ENCODE assay signal across 22 cellular contexts in the genomic region with DNA sequence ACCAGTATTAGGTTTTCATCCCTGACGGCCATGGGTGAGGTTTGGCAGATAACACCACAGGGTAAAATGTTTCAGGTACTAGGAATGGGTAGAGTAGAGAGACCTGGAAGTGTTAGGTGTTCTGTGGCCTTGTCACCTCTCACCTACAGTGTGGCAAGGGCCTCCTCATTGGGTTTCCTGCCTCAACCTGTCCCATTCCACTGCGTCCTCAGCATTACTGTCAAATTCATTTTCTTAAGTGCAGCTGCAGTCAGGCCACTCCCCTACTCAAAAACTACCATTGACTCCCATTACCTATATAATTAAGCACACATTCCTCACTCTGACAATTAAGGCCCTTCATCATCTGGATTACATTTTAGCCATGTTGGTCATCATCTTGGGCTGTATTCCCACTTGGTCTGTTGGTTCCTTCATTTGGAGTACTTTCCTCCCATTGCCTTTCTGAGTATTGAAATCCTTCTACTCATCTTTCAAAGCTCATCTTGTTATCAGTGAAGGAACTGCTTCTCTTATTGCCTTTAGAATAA.
A peak's percentile ranks its signal among the peaks of the same experiment; 100 is the strongest.
DNase-seq lines count a peak whose midpoint lies in the region; ATAC-seq and TF ChIP-seq lines count a peak whose summit lies in the region.
"Had no signal": no experiment of that assay in that cellular context is flagged by ENCODE, and none has a peak within 500 bp of the region (broad histone marks: within the 10 kb centered on the region; RNA-seq: fewer than 3 reads in every experiment).

No MANE protein-coding gene starts in this region.

- no peaks in the 10 kb centered on the region for H3K79me2 ChIP-seq in osteoblast (ENCODE audit: insufficient read depth, low read length)

- peaks cover 1% of the 10 kb centered on the region for H3K4me1 ChIP-seq in right cardiac atrium (ENCODE audit: control insufficient read depth, insufficient read depth, low read length)
- H3K4me1 ChIP-seq in osteoblast (ENCODE audit: insufficient read depth, low read length) = no peaks in the 10 kb centered on the region
- H3K4me1 ChIP-seq: foreskin keratinocyte, prostate gland had no signal

- intact Hi-C loops in right cardiac atrium (cut with DNase I) (no loop called here), Right ventricle myocardium inferior (cut with DNase I) (loop anchor here (10.0 kb wide), 1 partner anchor 50 kb away; no protein-coding TSS in a partner anchor)

- peak overlapping the region in 3 of 5 experiments; percentile 26 to 73 (median 48) for H3K27ac Mint-ChIP-seq in brain
- H3K27ac Mint-ChIP-seq: GM23338 had no signal

- H3K9me3 ChIP-seq in right cardiac atrium (ENCODE audit: control insufficient read depth, low read length) = no peaks in the 10 kb centered on the region
- H3K9me3 ChIP-seq in osteoblast (ENCODE audit: low read depth, low read length) = no peaks in the 10 kb centered on the region
- H3K9me3 ChIP-seq: prostate gland had no signal

- no peak for TF ChIP-seq CTCF in brain (conservative IDR thresholded peaks at IDR 0.05)
- no peak for TF ChIP-seq CTCF in osteoblast (IDR thresholded peaks at IDR 0.05; ENCODE audit: extremely low read depth, low read depth, low read length)

- no peak overlapping the region for H3K4me3 Mint-ChIP-seq in brain
- H3K4me3 Mint-ChIP-seq: GM23338, nephron had no signal

- H3K27me3 Mint-ChIP-seq in brain = no peaks in the 10 kb centered on the region

- H3K4me1 Mint-ChIP-seq in brain = peaks cover 4% of the 10 kb centered on the region
- H3K4me1 Mint-ChIP-seq: GM23338, nephron had no signal

- H3K4me2 ChIP-seq in osteoblast (ENCODE audit: insufficient read depth, low read length) = no peak overlapping the region
- H3K4me2 ChIP-seq: GM23338, smooth muscle cell had no signal

- no peak overlapping the region for H3K4me3 ChIP-seq in right cardiac atrium (ENCODE audit: low read length)
- no peak overlapping the region for H3K4me3 ChIP-seq in osteoblast (ENCODE audit: insufficient read depth, low read length)
- H3K4me3 ChIP-seq: GM23338, prostate gland, smooth muscle cell had no signal

- 86% methylated on average over 2 of the region's 2 CpGs for WGBS in right cardiac atrium

- peaks cover 45% of the 10 kb centered on the region for H3K36me3 ChIP-seq in osteoblast (ENCODE audit: insufficient read depth, low read length)
- H3K36me3 ChIP-seq: prostate gland had no signal

- no peaks in the 10 kb centered on the region for H3K9me3 Mint-ChIP-seq in brain
- H3K9me3 Mint-ChIP-seq: GM23338, nephron had no signal

- H3K36me3 Mint-ChIP-seq in brain = peaks cover 77% of the 10 kb centered on the region

- H3K27ac ChIP-seq in right cardiac atrium (ENCODE audit: low read length) (peak overlapping the region; percentile 76), osteoblast (ENCODE audit: low read depth, low read length) (peak overlapping the region; percentile 3)
- H3K27ac ChIP-seq: foreskin keratinocyte, prostate gland had no signal

- no peak overlapping the region for H2AFZ ChIP-seq in osteoblast (ENCODE audit: low read length)
- H2AFZ ChIP-seq: GM23338 had no signal

- DNase-seq in right cardiac atrium (no peak), Right ventricle myocardium inferior (ENCODE audit: missing footprints) (no peak), osteoblast (ENCODE audit: insufficient read length, low spot score, missing footprints) (no peak), COLO829 (ENCODE audit: low spot score) (no peak)
- DNase-seq: activated CD4-positive, alpha-beta T cell treated with anti-CD3 and anti-CD28 coated beads, Interleukin-2, amount 50 U/mL, for 1 hour; activated naive CD4-positive, alpha-beta T cell treated with Interleukin-2 at 50 U/mL for 16 hours; cortex of kidney; DND-41; kidney glomerular epithelial cell; NCI-H1092; NCI-H2029 treated with DMSO at 0.1 percent for 48 hours; SIG-M5; stimulated activated CD4-positive, alpha-beta T cell treated with anti-CD3 and anti-CD28 coated beads, Interleukin-4, amount 100 ng/mL, for 1 hour; T-helper 1 cell had no signal

- H4K20me1 ChIP-seq in osteoblast (ENCODE audit: insufficient read depth, low read length) = no peaks in the 10 kb centered on the region

- H3K27me3 ChIP-seq in right cardiac atrium (ENCODE audit: control insufficient read depth, insufficient read depth) (no peaks in the 10 kb centered on the region), osteoblast (ENCODE audit: insufficient read depth, low read length) (no peaks in the 10 kb centered on the region)
- H3K27me3 ChIP-seq: foreskin keratinocyte had no signal

- ATAC-seq in right cardiac atrium = no peak
- no peak for ATAC-seq in Right ventricle myocardium inferior
- no peak for ATAC-seq in GM18870 (IDR thresholded peaks at IDR 0.05; ENCODE audit: unreplicated experiment)
- no peak for ATAC-seq in HG03354 (IDR thresholded peaks at IDR 0.05; ENCODE audit: poor library complexity, severe bottlenecking, unreplicated experiment)
- ATAC-seq: foreskin keratinocyte, GM23338 had no signal
